In the genomic region with DNA sequence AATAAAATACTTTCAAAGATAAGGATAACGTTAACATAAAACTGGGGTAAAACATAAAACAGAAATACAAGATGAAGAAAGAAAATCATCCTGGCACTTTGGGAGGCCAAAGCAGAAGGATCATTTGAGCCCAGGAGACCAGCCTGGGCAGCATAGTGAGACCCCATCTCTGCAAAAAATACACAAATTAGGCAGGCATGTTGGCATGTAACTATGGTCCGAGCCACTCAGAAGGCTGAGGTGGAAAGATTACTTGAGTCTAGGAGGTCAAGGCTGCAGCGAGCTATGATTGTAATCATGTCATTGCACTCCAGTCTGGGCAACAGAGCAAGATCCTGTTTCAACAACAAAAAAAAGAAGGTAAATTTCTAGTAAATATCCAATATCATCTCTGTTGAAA, we compare ENCODE assay signal across 1 cellular context.
TF ChIP-seq lines count a peak whose summit lies in the region.

No MANE protein-coding gene starts in this region.

TF ChIP-seq in HepG2, 621 proteins besides CTCF, POLR2A, EP300 and RAD21:
- TF ChIP-seq, protein P1, sequence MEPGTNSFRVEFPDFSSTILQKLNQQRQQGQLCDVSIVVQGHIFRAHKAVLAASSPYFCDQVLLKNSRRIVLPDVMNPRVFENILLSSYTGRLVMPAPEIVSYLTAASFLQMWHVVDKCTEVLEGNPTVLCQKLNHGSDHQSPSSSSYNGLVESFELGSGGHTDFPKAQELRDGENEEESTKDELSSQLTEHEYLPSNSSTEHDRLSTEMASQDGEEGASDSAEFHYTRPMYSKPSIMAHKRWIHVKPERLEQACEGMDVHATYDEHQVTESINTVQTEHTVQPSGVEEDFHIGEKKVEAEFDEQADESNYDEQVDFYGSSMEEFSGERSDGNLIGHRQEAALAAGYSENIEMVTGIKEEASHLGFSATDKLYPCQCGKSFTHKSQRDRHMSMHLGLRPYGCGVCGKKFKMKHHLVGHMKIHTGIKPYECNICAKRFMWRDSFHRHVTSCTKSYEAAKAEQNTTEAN (CRISPR knock-in tag; conservative IDR thresholded peaks at IDR 0.05) = peak; percentile 9; the same call in 1 of the 2 replicates
- TF ChIP-seq MZF1 (CRISPR knock-in tag; IDR thresholded peaks at IDR 0.05; ENCODE audit: borderline replicate concordance) (no peak), ZMYM3 (CRISPR knock-in tag; IDR thresholded peaks at IDR 0.05) (0 out of 2 replicates have a peak, but pooled peaks have one; percentile 37), SRF (IDR thresholded peaks at IDR 0.05; ENCODE audit: low read depth, low read length) (no peak), HMGA1 (CRISPR knock-in tag; conservative IDR thresholded peaks at IDR 0.05) (no peak), ISX (CRISPR knock-in tag; conservative IDR thresholded peaks at IDR 0.05) (no peak), SATB2 (CRISPR knock-in tag; IDR thresholded peaks at IDR 0.05) (no peak), ZNF121 (CRISPR knock-in tag; IDR thresholded peaks at IDR 0.05) (peak; percentile 96)
- TF ChIP-seq, protein P2, sequence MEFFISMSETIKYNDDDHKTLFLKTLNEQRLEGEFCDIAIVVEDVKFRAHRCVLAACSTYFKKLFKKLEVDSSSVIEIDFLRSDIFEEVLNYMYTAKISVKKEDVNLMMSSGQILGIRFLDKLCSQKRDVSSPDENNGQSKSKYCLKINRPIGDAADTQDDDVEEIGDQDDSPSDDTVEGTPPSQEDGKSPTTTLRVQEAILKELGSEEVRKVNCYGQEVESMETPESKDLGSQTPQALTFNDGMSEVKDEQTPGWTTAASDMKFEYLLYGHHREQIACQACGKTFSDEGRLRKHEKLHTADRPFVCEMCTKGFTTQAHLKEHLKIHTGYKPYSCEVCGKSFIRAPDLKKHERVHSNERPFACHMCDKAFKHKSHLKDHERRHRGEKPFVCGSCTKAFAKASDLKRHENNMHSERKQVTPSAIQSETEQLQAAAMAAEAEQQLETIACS (CRISPR knock-in tag; IDR thresholded peaks at IDR 0.05) = no peak
